Comparison of ENCODE assay signal across 8 cellular contexts in genomic region chr16:85750827-85751641, GRCh38. TPM values are rescaled to one million over a fixed set of nuclear protein-coding genes. Genes with fewer than 3 reads are reported as not detected.
DNase-seq lines count a peak whose midpoint lies in the region; ATAC-seq and TF ChIP-seq lines count a peak whose summit lies in the region.

Gene C16orf74 (minus strand): TSS chr16:85751096. CDS start chr16:85735217, 15,879 bp downstream.

- H3K36me3 ChIP-seq in H7 (replicated peaks; ENCODE audit: control insufficient read depth, insufficient read depth, low read length) (no peaks in the 10 kb centered on the region), OCI-LY1 (ENCODE audit: insufficient read depth, low read length) (no peaks in the 10 kb centered on the region), lower lobe of right lung (no peaks in the 10 kb centered on the region), tibial nerve (no peaks in the 10 kb centered on the region)

- H4K20me1 ChIP-seq in OCI-LY1 (ENCODE audit: insufficient read depth, low read length): no peaks in the 10 kb centered on the region

- no peak within 1 kb of the TSS for H2AFZ ChIP-seq in OCI-LY1 (ENCODE audit: low read length)

- H3F3A ChIP-seq in OCI-LY1 (ENCODE audit: insufficient read depth, low read length): no peaks in the 10 kb centered on the region

- intact Hi-C loops in lower lobe of right lung (cut with DNase I): no loop called here

- H3K9ac ChIP-seq in OCI-LY1 (ENCODE audit: low read length): no peak within 1 kb of the TSS; the same call in 1 of the 2 replicates

- no peaks in the 10 kb centered on the region for H3K79me2 ChIP-seq in OCI-LY1 (ENCODE audit: insufficient read depth, low read length)

- peak within 1 kb of the TSS; percentile 49 for H3K4me2 ChIP-seq in OCI-LY1 (ENCODE audit: low read length)

- TF ChIP-seq EP300 in tibial nerve (IDR thresholded peaks at IDR 0.05): no peak

- H3K9me3 ChIP-seq in OCI-LY1 (ENCODE audit: low read length) (no peaks in the 10 kb centered on the region), lower lobe of right lung (no peaks in the 10 kb centered on the region), tibial nerve (no peaks in the 10 kb centered on the region)

- no peaks in the 10 kb centered on the region for H3K9me2 ChIP-seq in OCI-LY1 (ENCODE audit: low read depth, low read length)

- no peak within 1 kb of the TSS for H3K27ac ChIP-seq in OCI-LY1 (ENCODE audit: low read depth, low read length, poor library complexity, severe bottlenecking)
- H3K27ac ChIP-seq in lower lobe of right lung: no peak within 1 kb of the TSS
- no peak within 1 kb of the TSS for H3K27ac ChIP-seq in tibial nerve

- H3K4me1 ChIP-seq in OCI-LY1 (ENCODE audit: insufficient read depth, low read length, severe bottlenecking) (peaks cover 55% of the 10 kb centered on the region), lower lobe of right lung (peaks cover 25% of the 10 kb centered on the region), tibial nerve (peaks cover 0 to 22% (median 13%) of the 10 kb centered on the region in 4 donors)

- no peak for TF ChIP-seq CTCF in OCI-LY1 (IDR thresholded peaks at IDR 0.05; ENCODE audit: low read length)
- no peak for TF ChIP-seq CTCF in lower lobe of right lung (IDR thresholded peaks at IDR 0.05)
- TF ChIP-seq CTCF in tibial nerve (IDR thresholded peaks at IDR 0.05): no peak

- DNase-seq in DMS153 treated with DMSO at 0.1 percent for 48 hours (lab: John Stamatoyannopoulos, UW; ENCODE audit: unreplicated experiment) (peak; percentile 29), DMS153 (lab: John Stamatoyannopoulos, UW) (no peak), H7 (peak; percentile 95), dermis blood vessel endothelial cell (peak; percentile 68), lower lobe of right lung (peak; percentile 61), tibial nerve (ENCODE audit: low spot score in 2 of 2) (no peak)

- H3K4me3 ChIP-seq in H7 (ENCODE audit: insufficient read depth, low read depth, low read length): peak within 1 kb of the TSS; percentile 63
- peak within 1 kb of the TSS; percentile 39 for H3K4me3 ChIP-seq in OCI-LY1 (ENCODE audit: low read depth, low read length, poor library complexity, severe bottlenecking)
- H3K4me3 ChIP-seq in lower lobe of right lung: peak within 1 kb of the TSS; percentile 66
- H3K4me3 ChIP-seq in tibial nerve: peak within 1 kb of the TSS; percentile 38 to 59 (median 46)

- H3K27me3 ChIP-seq in H7 (ENCODE audit: control insufficient read depth, insufficient read depth, low read length): peaks cover 20% of the 10 kb centered on the region
- H3K27me3 ChIP-seq in OCI-LY1 (ENCODE audit: insufficient read depth, low read length): peaks cover 9% of the 10 kb centered on the region; the same call in 1 of the 2 replicates
- peaks cover 5% of the 10 kb centered on the region for H3K27me3 ChIP-seq in lower lobe of right lung (ENCODE audit: low read depth)
- H3K27me3 ChIP-seq in tibial nerve: peaks cover 0 to 27% of the 10 kb centered on the region in 2 donors

- peak; percentile 85 to 86 for ATAC-seq in lower lobe of right lung
- no peak for ATAC-seq in GM18861 (IDR thresholded peaks at IDR 0.05; ENCODE audit: unreplicated experiment)

- 5 to 16% methylated on average over 14 to 47 of the region's 96 CpGs for WGBS in tibial nerve, 2 donors

- no peak for TF ChIP-seq POLR2A in tibial nerve (IDR thresholded peaks at IDR 0.05)

RNA-seq across cellular contexts. Expression of gene C16orf74, which starts in this region (rescaled TPM):
- 4.1 and 7.2 TPM in 2 replicates for total RNA-seq in H7 (2014; rRNA removed; shearing (Covaris generic))
- total RNA-seq in dermis blood vessel endothelial cell (9.4 and 12.4 TPM in 2 replicates), lower lobe of right lung (1.5 TPM), tibial nerve (1 to 10 TPM in 2 of 4 donors, not detected in 2; 1.5 to 2.5 TPM)

Comparison
In these comparisons a context has a peak if more than half of its experiments do, and no peak if none do; other contexts are left out.
1. DNase-seq: peak in DMS153 treated with DMSO at 0.1 percent for 48 hours (single experiment), H7 (single experiment), dermis blood vessel endothelial cell (single experiment) and lower lobe of right lung (single experiment); none in DMS153 (single experiment) and tibial nerve (0 of 2).
2. Peak in every context shown above with its lines, with median percentiles within 50 percentile points of each other: H3K4me3 ChIP-seq.